ENCODE assay signal across 9 cellular contexts in the genomic region with DNA sequence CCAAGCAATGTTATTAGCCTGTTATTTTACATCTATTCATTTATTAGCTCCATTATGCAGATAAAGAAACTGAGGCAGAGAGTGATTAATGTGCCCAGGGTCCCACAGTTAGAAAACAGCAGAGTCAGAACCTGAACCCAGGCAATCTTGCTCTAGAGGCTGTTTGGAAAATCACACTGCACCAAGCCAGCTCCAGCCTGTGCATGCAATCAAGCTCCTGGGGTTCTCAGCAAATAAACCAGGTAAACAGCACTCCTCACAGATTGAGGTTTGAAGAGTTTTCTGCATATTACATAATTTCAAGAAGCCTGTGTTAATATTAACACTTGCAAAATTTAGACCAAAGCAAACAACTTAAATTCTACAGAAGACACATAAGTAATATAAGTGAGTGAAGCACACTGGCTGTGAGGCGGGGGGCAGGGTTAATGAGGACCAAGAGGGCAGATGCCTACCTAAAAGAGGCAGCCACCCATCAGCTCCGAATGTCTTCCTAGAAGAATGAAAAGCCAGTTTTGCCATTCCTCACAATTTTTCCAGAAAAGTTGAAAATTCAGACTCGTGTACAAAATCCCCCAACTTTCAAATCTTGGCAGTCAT.
"Had no signal": no experiment of that assay in that cellular context is flagged by ENCODE, and none has a peak within 500 bp of the region (broad histone marks: within the 10 kb centered on the region; RNA-seq: fewer than 3 reads in every experiment).

No MANE protein-coding gene starts in this region.

- DNase-seq: activated CD4-positive, alpha-beta T cell treated with anti-CD3 and anti-CD28 coated beads, Interleukin-2, amount 50 U/mL, for 4 hours; activated gamma-delta T cell treated with Interleukin-2 at 50 U/mL for 16 hours; dermis blood vessel endothelial cell; effector memory CD4-positive, alpha-beta T cell; T-helper 17 cell; transverse colon; WERI-Rb-1 had no signal

- H3K4me1 ChIP-seq: transverse colon had no signal

- ATAC-seq: activated naive CD4-positive, alpha-beta T cell treated with anti-CD3 and anti-CD28 coated beads, Interleukin-2, amount 50 U/mL, for 72 hours; T-helper 17 cell had no signal

- H3K27me3 ChIP-seq: cardiac muscle cell, transverse colon had no signal

- H3K4me3 ChIP-seq: cardiac muscle cell, transverse colon had no signal

- H3K27ac ChIP-seq: cardiac muscle cell, WERI-Rb-1 had no signal

- H3K36me3 ChIP-seq: cardiac muscle cell, transverse colon, WERI-Rb-1 had no signal
